Comparison of ENCODE assay signal across 20 cellular contexts in the genomic region with DNA sequence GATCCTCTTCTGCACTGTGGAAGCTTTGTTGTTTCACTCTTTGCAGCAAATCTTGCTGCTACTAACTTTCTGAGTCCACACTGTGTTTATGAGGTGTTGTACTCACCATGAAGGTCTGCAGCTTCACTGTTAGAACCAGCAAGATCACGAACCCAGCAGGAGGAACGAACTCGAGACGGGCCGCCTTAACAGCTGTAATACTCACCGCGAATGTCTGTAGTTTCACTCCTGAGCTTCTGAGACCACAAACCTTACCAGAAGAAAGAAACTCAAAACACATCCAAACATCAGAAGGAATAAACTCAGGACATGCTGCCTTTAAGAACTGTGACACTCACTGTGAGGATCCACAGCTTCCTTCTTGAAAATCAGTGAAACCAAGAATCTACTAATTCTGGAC.
"Had no signal": no experiment of that assay in that cellular context is flagged by ENCODE, and none has a peak within 500 bp of the region (broad histone marks: within the 10 kb centered on the region; RNA-seq: fewer than 3 reads in every experiment).

No MANE protein-coding gene starts in this region.

- H3K4me1 ChIP-seq: gastroesophageal sphincter, right atrium auricular region, sigmoid colon, testis, tibial nerve, upper lobe of right lung, vagina had no signal

- H3K4me3 Mint-ChIP-seq: naive thymus-derived CD8-positive, alpha-beta T cell; stimulated activated naive B cell treated with anti-CD40 and anti-IgM and Interleukin-4, amounts not matched to agents 10 μg/mL and 1 μg/mL and 100 μg/mL, for 72 hours; stimulated activated naive CD8-positive, alpha-beta T cell treated with anti-CD3 and anti-CD28 coated beads, Interleukin-15, amount 100 ng/mL, for 72 hours had no signal

- DNase-seq: esophagus squamous epithelium; foreskin fibroblast; glutamatergic neuron; islet precursor cell; mammary epithelial cell; naive thymus-derived CD8-positive, alpha-beta T cell; ovary; sigmoid colon; stimulated activated CD4-positive, alpha-beta T cell treated with anti-CD3 and anti-CD28 coated beads, Interleukin-2, amount 100 ng/mL, for 24 hours; stimulated activated CD4-positive, alpha-beta T cell treated with anti-CD3 and anti-CD28 coated beads, Interleukin-4, amount 100 ng/mL, for 4 hours; stimulated activated naive B cell treated with anti-CD40 and anti-IgM and Interleukin-4, amounts not matched to agents 10 μg/mL and 1 μg/mL and 100 μg/mL, for 72 hours; stimulated activated naive CD8-positive, alpha-beta T cell treated with anti-CD3 and anti-CD28 coated beads, Interleukin-15, amount 100 ng/mL, for 72 hours; upper lobe of right lung had no signal

- H3K4me3 ChIP-seq: esophagus squamous epithelium, gastroesophageal sphincter, ovary, right atrium auricular region, sigmoid colon, skin epidermis, tibial nerve, upper lobe of right lung, vagina had no signal

- ATAC-seq: gastroesophageal sphincter; left lobe of liver; naive thymus-derived CD8-positive, alpha-beta T cell; stimulated activated naive B cell treated with anti-CD40 and anti-IgM and Interleukin-4, amounts not matched to agents 10 μg/mL and 1 μg/mL and 100 μg/mL, for 72 hours; stimulated activated naive CD8-positive, alpha-beta T cell treated with anti-CD3 and anti-CD28 coated beads, Interleukin-15, amount 100 ng/mL, for 72 hours; upper lobe of right lung had no signal

- H3K9me3 Mint-ChIP-seq: stimulated activated naive CD8-positive, alpha-beta T cell treated with anti-CD3 and anti-CD28 coated beads, Interleukin-15, amount 100 ng/mL, for 72 hours had no signal

- H3K36me3 Mint-ChIP-seq: stimulated activated naive B cell treated with anti-CD40 and anti-IgM and Interleukin-4, amounts not matched to agents 10 μg/mL and 1 μg/mL and 100 μg/mL, for 72 hours had no signal

- H3K27me3 ChIP-seq: esophagus squamous epithelium, gastroesophageal sphincter, ovary, right atrium auricular region, sigmoid colon, testis, tibial nerve, upper lobe of right lung, vagina had no signal

- H3K27ac Mint-ChIP-seq: naive thymus-derived CD8-positive, alpha-beta T cell; stimulated activated naive B cell treated with anti-CD40 and anti-IgM and Interleukin-4, amounts not matched to agents 10 μg/mL and 1 μg/mL and 100 μg/mL, for 72 hours; stimulated activated naive CD8-positive, alpha-beta T cell treated with anti-CD3 and anti-CD28 coated beads, Interleukin-15, amount 100 ng/mL, for 72 hours had no signal

- H3K27ac ChIP-seq: esophagus squamous epithelium, gastroesophageal sphincter, ovary, right atrium auricular region, sigmoid colon, skin epidermis, testis, tibial nerve, upper lobe of right lung, vagina had no signal

- H3K36me3 ChIP-seq: esophagus squamous epithelium, gastroesophageal sphincter, ovary, right atrium auricular region, sigmoid colon, tibial nerve, upper lobe of right lung, vagina had no signal

- H3K9me3 ChIP-seq: ovary, sigmoid colon, testis, upper lobe of right lung, vagina had no signal

- H3K4me1 Mint-ChIP-seq: naive thymus-derived CD8-positive, alpha-beta T cell; stimulated activated naive B cell treated with anti-CD40 and anti-IgM and Interleukin-4, amounts not matched to agents 10 μg/mL and 1 μg/mL and 100 μg/mL, for 72 hours; stimulated activated naive CD8-positive, alpha-beta T cell treated with anti-CD3 and anti-CD28 coated beads, Interleukin-15, amount 100 ng/mL, for 72 hours had no signal
